In the genomic region with DNA sequence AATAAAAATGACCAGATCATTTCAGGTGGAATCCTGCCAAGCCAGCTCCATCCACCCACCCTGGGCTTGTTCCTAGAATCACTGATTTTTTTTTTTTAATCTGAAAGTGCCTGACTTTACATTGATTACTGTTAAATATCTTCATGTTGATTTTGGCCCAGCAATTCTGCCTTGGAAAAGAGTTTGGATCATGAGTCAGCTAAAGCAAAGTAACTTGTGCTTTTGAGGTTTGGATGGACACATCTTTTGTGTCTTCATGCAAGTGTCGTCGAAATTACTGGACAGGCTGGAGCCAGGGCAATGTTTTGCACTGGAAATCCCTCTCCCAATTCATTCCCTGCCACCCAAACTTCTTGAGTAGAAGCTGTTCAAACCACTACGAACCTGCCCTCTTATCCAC, we compare ENCODE assay signal across 34 cellular contexts.
DNase-seq lines count a peak whose midpoint lies in the region; ATAC-seq and TF ChIP-seq lines count a peak whose summit lies in the region.
"Had no signal": no experiment of that assay in that cellular context is flagged by ENCODE, and none has a peak within 500 bp of the region (broad histone marks: within the 10 kb centered on the region; RNA-seq: fewer than 3 reads in every experiment).

No MANE protein-coding gene starts in this region.

- no peak overlapping the region for H3K9ac ChIP-seq in mammary epithelial cell (ENCODE audit: insufficient read depth, low read length)
- H3K9ac ChIP-seq: BLaER1 treated with 17β-estradiol and CSF1 and Interleukin-3, amounts not matched to agents 10 nM and 100 nM had no signal

- H3K9me3 Mint-ChIP-seq in MCF 10A (ENCODE audit: unreplicated experiment), result no peaks in the 10 kb centered on the region
- H3K9me3 Mint-ChIP-seq in natural killer cell treated with Interleukin-12 subunit alpha and Interleukin-12 subunit beta and Interleukin-15 and Interleukin-18, amount 100 ng/mL, for 72 hours, result no peaks in the 10 kb centered on the region
- H3K9me3 Mint-ChIP-seq in naive thymus-derived CD4-positive, alpha-beta T cell, result no peaks in the 10 kb centered on the region
- H3K9me3 Mint-ChIP-seq in activated naive CD8-positive, alpha-beta T cell treated with anti-CD3 and anti-CD28 coated beads for 36 hours, result no peaks in the 10 kb centered on the region
- H3K9me3 Mint-ChIP-seq: activated CD4-positive, alpha-beta T cell treated with anti-CD3 and anti-CD28 coated beads, Interleukin-2, amount 10 ng/mL, durations not matched to agents 24 days and 14 days; effector memory CD8-positive, alpha-beta T cell; naive B cell; stimulated activated naive CD8-positive, alpha-beta T cell treated with anti-CD3 and anti-CD28 coated beads, Interleukin-15, Interleukin-2, amounts not matched to agents 100 ng/mL and 50 ng/mL, for 24 hours had no signal

- no peaks in the 10 kb centered on the region for H3K36me3 Mint-ChIP-seq in MCF 10A (ENCODE audit: insufficient read depth, unreplicated experiment)
- no peaks in the 10 kb centered on the region for H3K36me3 Mint-ChIP-seq in natural killer cell treated with Interleukin-12 subunit alpha and Interleukin-12 subunit beta and Interleukin-15 and Interleukin-18, amount 100 ng/mL, for 72 hours
- no peaks in the 10 kb centered on the region for H3K36me3 Mint-ChIP-seq in naive thymus-derived CD4-positive, alpha-beta T cell
- H3K36me3 Mint-ChIP-seq in activated naive CD8-positive, alpha-beta T cell treated with anti-CD3 and anti-CD28 coated beads for 36 hours, result no peaks in the 10 kb centered on the region
- H3K36me3 Mint-ChIP-seq: mesothelial cell of epicardium, naive B cell had no signal

- no peaks in the 10 kb centered on the region for H3K4me1 Mint-ChIP-seq in MCF 10A (ENCODE audit: insufficient read depth, unreplicated experiment)
- H3K4me1 Mint-ChIP-seq in natural killer cell treated with Interleukin-12 subunit alpha and Interleukin-12 subunit beta and Interleukin-15 and Interleukin-18, amount 100 ng/mL, for 72 hours (ENCODE audit: low read depth in 2 of 2), result no peaks in the 10 kb centered on the region
- H3K4me1 Mint-ChIP-seq in naive thymus-derived CD4-positive, alpha-beta T cell, result no peaks in the 10 kb centered on the region
- no peaks in the 10 kb centered on the region for H3K4me1 Mint-ChIP-seq in activated naive CD8-positive, alpha-beta T cell treated with anti-CD3 and anti-CD28 coated beads for 36 hours
- H3K4me1 Mint-ChIP-seq: activated CD4-positive, alpha-beta T cell treated with anti-CD3 and anti-CD28 coated beads, Interleukin-2, amount 10 ng/mL, durations not matched to agents 24 days and 14 days; mesothelial cell of epicardium; naive B cell had no signal

- 49% methylated on average over 3 of the region's 3 CpGs for WGBS in mammary epithelial cell (ENCODE audit: low coverage, missing lambda C conversion rate)

- BruUV-seq in MCF 10A (replicated peaks; lab: Mats Ljungman, UMichigan) (no TSS peak), mammary epithelial cell (replicated peaks; lab: Mats Ljungman, UMichigan) (no TSS peak)

- dilution Hi-C loops in mammary epithelial cell (cut with HindIII; ENCODE audit: low sequenced_read_pairs), result loop anchor here (5.0 kb wide), 1 partner anchor 38 kb away; no protein-coding TSS in a partner anchor

- H3K4me1 ChIP-seq in mammary epithelial cell (ENCODE audit: insufficient read depth, low read length), result peaks cover under 1% of the 10 kb centered on the region
- H3K4me1 ChIP-seq in naive thymus-derived CD4-positive, alpha-beta T cell (ENCODE audit: control insufficient read depth in 2 of 2, insufficient read depth in 2 of 2, low read length in 2 of 2), result no peaks in the 10 kb centered on the region
- H3K4me1 ChIP-seq: BLaER1 treated with 17β-estradiol and CSF1 and Interleukin-3, amounts not matched to agents 10 nM and 100 nM had no signal

- H3K4me3 ChIP-seq in mammary epithelial cell (replicated peaks in 1 of 3; ENCODE audit: insufficient read depth in 1 of 3, low read depth in 2 of 3, low read length in 3 of 3), result no peak overlapping the region
- no peak overlapping the region for H3K4me3 ChIP-seq in astrocyte of the cerebellum (ENCODE audit: low read depth, low read length)
- H3K4me3 ChIP-seq in naive thymus-derived CD4-positive, alpha-beta T cell (ENCODE audit: low read length), result no peak overlapping the region
- H3K4me3 ChIP-seq: BLaER1 treated with 17β-estradiol and CSF1 and Interleukin-3, amounts not matched to agents 10 nM and 100 nM; cardiac muscle cell; coronary artery; left ventricle myocardium inferior; tibial artery had no signal

- H3K27me3 ChIP-seq in mammary epithelial cell (ENCODE audit: insufficient read depth, low read length), result no peaks in the 10 kb centered on the region
- H3K27me3 ChIP-seq in naive thymus-derived CD4-positive, alpha-beta T cell (ENCODE audit: control insufficient read depth in 2 of 2, insufficient read depth in 2 of 2, low read length in 2 of 2), result no peaks in the 10 kb centered on the region
- H3K27me3 ChIP-seq: BLaER1 treated with 17β-estradiol and CSF1 and Interleukin-3, amounts not matched to agents 10 nM and 100 nM; cardiac muscle cell had no signal

- DNase-seq in MCF 10A (ENCODE audit: unreplicated experiment) (peak; percentile 39), mammary epithelial cell (no peak), astrocyte of the cerebellum (ENCODE audit: low read depth) (peak; percentile 44), fibroblast of peridontal ligament (ENCODE audit: extremely low read depth) (peak; percentile 56)
- DNase-seq in natural killer cell treated with Interleukin-12 subunit alpha and Interleukin-12 subunit beta and Interleukin-15 and Interleukin-18, amount 100 ng/mL, for 72 hours (ENCODE audit: low spot score), result no peak
- DNase-seq in naive thymus-derived CD4-positive, alpha-beta T cell, result no peak
- DNase-seq in activated naive CD8-positive, alpha-beta T cell treated with anti-CD3 and anti-CD28 coated beads for 36 hours, result no peak
- DNase-seq: 8988T; activated CD4-positive, alpha-beta T cell treated with anti-CD3 and anti-CD28 coated beads, Interleukin-2, amount 10 ng/mL, durations not matched to agents 24 days and 14 days; activated T-cell treated with anti-CD3 and anti-CD28 coated beads, Interleukin-2, amount 50 U/mL, for 48 hours; COR-L47; DMS53; effector memory CD8-positive, alpha-beta T cell; erythroblast; left ventricle myocardium inferior; naive B cell; NCI-H1092; NCI-H1694 treated with DMSO at 0.1 percent for 48 hours; NCI-H2171; NCI-H524 treated with DMSO at 0.1 percent for 48 hours; NK-92 treated with Interleukin-12 subunit alpha and Interleukin-12 subunit beta, amount 100 ng/mL, for 24 hours; SHP77 treated with DMSO at 0.1 percent for 48 hours; small intestine; SW 1271; T-helper 9 cell; tibial artery; WERI-Rb-1 had no signal

- no peak overlapping the region for H3K4me3 Mint-ChIP-seq in MCF 10A (ENCODE audit: unreplicated experiment)
- no peak overlapping the region for H3K4me3 Mint-ChIP-seq in natural killer cell treated with Interleukin-12 subunit alpha and Interleukin-12 subunit beta and Interleukin-15 and Interleukin-18, amount 100 ng/mL, for 72 hours
- H3K4me3 Mint-ChIP-seq in naive thymus-derived CD4-positive, alpha-beta T cell, result no peak overlapping the region
- H3K4me3 Mint-ChIP-seq in activated naive CD8-positive, alpha-beta T cell treated with anti-CD3 and anti-CD28 coated beads for 36 hours, result no peak overlapping the region
- H3K4me3 Mint-ChIP-seq: activated CD4-positive, alpha-beta T cell treated with anti-CD3 and anti-CD28 coated beads, Interleukin-2, amount 10 ng/mL, durations not matched to agents 24 days and 14 days; effector memory CD8-positive, alpha-beta T cell; mesothelial cell of epicardium; naive B cell; stimulated activated naive CD8-positive, alpha-beta T cell treated with anti-CD3 and anti-CD28 coated beads, Interleukin-15, Interleukin-2, amounts not matched to agents 100 ng/mL and 50 ng/mL, for 24 hours had no signal

- no peaks in the 10 kb centered on the region for H3K9me3 ChIP-seq in mammary epithelial cell (replicated peaks; ENCODE audit: insufficient read depth, low read length)
- no peaks in the 10 kb centered on the region for H3K9me3 ChIP-seq in naive thymus-derived CD4-positive, alpha-beta T cell (ENCODE audit: control insufficient read depth in 2 of 3, low read length in 3 of 3)
- H3K9me3 ChIP-seq: tibial artery had no signal

- no peak overlapping the region for H2AFZ ChIP-seq in mammary epithelial cell (ENCODE audit: low read depth, low read length)

- POLR2A ChIA-PET in MCF 10A (lab: Yijun Ruan, JAX), result no interaction called here
- POLR2A ChIA-PET in naive thymus-derived CD4-positive, alpha-beta T cell (lab: Charles Lee), result no interaction called here

- intact Hi-C loops in MCF 10A (cut with micrococcal nuclease), result no loop called here
- intact Hi-C loops in mammary epithelial cell (cut with micrococcal nuclease), result no loop called here
- intact Hi-C loops in naive thymus-derived CD4-positive, alpha-beta T cell (cut with micrococcal nuclease), result no loop called here

- H3K27ac ChIP-seq in mammary epithelial cell (ENCODE audit: insufficient read depth, low read depth, low read length), result no peak overlapping the region
- no peak overlapping the region for H3K27ac ChIP-seq in naive thymus-derived CD4-positive, alpha-beta T cell (ENCODE audit: low read depth, low read length)
- H3K27ac ChIP-seq: BLaER1 treated with 17β-estradiol and CSF1 and Interleukin-3, amounts not matched to agents 10 nM and 100 nM; cardiac muscle cell; coronary artery; HL-60; left ventricle myocardium inferior; tibial artery; WERI-Rb-1 had no signal

- H3K27ac Mint-ChIP-seq in MCF 10A (ENCODE audit: low read depth, unreplicated experiment), result no peak overlapping the region
- H3K27ac Mint-ChIP-seq in natural killer cell treated with Interleukin-12 subunit alpha and Interleukin-12 subunit beta and Interleukin-15 and Interleukin-18, amount 100 ng/mL, for 72 hours, result no peak overlapping the region
- no peak overlapping the region for H3K27ac Mint-ChIP-seq in naive thymus-derived CD4-positive, alpha-beta T cell
- H3K27ac Mint-ChIP-seq in activated naive CD8-positive, alpha-beta T cell treated with anti-CD3 and anti-CD28 coated beads for 36 hours, result no peak overlapping the region
- H3K27ac Mint-ChIP-seq: activated CD4-positive, alpha-beta T cell treated with anti-CD3 and anti-CD28 coated beads, Interleukin-2, amount 10 ng/mL, durations not matched to agents 24 days and 14 days; effector memory CD8-positive, alpha-beta T cell; mesothelial cell of epicardium; naive B cell; stimulated activated naive CD8-positive, alpha-beta T cell treated with anti-CD3 and anti-CD28 coated beads, Interleukin-15, Interleukin-2, amounts not matched to agents 100 ng/mL and 50 ng/mL, for 24 hours had no signal

- H4K20me1 ChIP-seq in mammary epithelial cell (ENCODE audit: insufficient read depth, low read length), result no peaks in the 10 kb centered on the region
- H4K20me1 ChIP-seq: BLaER1 treated with 17β-estradiol and CSF1 and Interleukin-3, amounts not matched to agents 10 nM and 100 nM had no signal

- H3K27me3 Mint-ChIP-seq in MCF 10A (ENCODE audit: insufficient read depth, unreplicated experiment), result peaks cover 31% of the 10 kb centered on the region
- peaks cover 5 to 6% of the 10 kb centered on the region in 2 donors for H3K27me3 Mint-ChIP-seq in natural killer cell treated with Interleukin-12 subunit alpha and Interleukin-12 subunit beta and Interleukin-15 and Interleukin-18, amount 100 ng/mL, for 72 hours
- peaks cover 0 to 17% (median 9%) of the 10 kb centered on the region in 5 donors for H3K27me3 Mint-ChIP-seq in naive thymus-derived CD4-positive, alpha-beta T cell
- H3K27me3 Mint-ChIP-seq in activated naive CD8-positive, alpha-beta T cell treated with anti-CD3 and anti-CD28 coated beads for 36 hours, result peaks cover 2% of the 10 kb centered on the region
- H3K27me3 Mint-ChIP-seq: activated CD4-positive, alpha-beta T cell treated with anti-CD3 and anti-CD28 coated beads, Interleukin-2, amount 10 ng/mL, durations not matched to agents 24 days and 14 days; stimulated activated naive CD8-positive, alpha-beta T cell treated with anti-CD3 and anti-CD28 coated beads, Interleukin-15, Interleukin-2, amounts not matched to agents 100 ng/mL and 50 ng/mL, for 24 hours had no signal

- in situ Hi-C loops in mammary epithelial cell (cut with MboI; ENCODE audit: low sequenced_read_pairs in 2 of 2) (no loop called here), astrocyte of the cerebellum (cut with HindIII; ENCODE audit: low sequenced_read_pairs) (no loop called here)

- CTCF ChIA-PET in MCF 10A (lab: Yijun Ruan, JAX), result interaction anchor here (0.6 to 1.0 kb wide), 2 partner anchors 21 to 44 kb away, joined by 3 to 4 read pairs; no protein-coding TSS in a partner anchor
- CTCF ChIA-PET in mammary epithelial cell (lab: Charles Lee; ENCODE audit: low non-redundant PET), result no interaction called here
- CTCF ChIA-PET in naive thymus-derived CD4-positive, alpha-beta T cell (lab: Charles Lee), result no interaction called here

- no peak for ATAC-seq in natural killer cell treated with Interleukin-12 subunit alpha and Interleukin-12 subunit beta and Interleukin-15 and Interleukin-18, amount 100 ng/mL, for 72 hours
- ATAC-seq in HG02885 (IDR thresholded peaks at IDR 0.05; ENCODE audit: poor library complexity, unreplicated experiment), result no peak
- no peak for ATAC-seq in naive thymus-derived CD4-positive, alpha-beta T cell
- ATAC-seq: effector memory CD8-positive, alpha-beta T cell had no signal

- TF ChIP-seq CTCF in MCF 10A (IDR thresholded peaks at IDR 0.05; ENCODE audit: unreplicated experiment) (no peak), mammary epithelial cell (conservative IDR thresholded peaks at IDR 0.05 in 1 of 2, IDR thresholded peaks at IDR 0.05 in 1 of 2; ENCODE audit: extremely low read depth in 1 of 2, insufficient read depth in 1 of 2, low read depth in 1 of 2, low read length in 2 of 2) (no peak), astrocyte of the cerebellum (IDR thresholded peaks at IDR 0.05; ENCODE audit: low read depth, low read length, missing control alignments) (no peak)

- no peaks in the 10 kb centered on the region for H3K79me2 ChIP-seq in mammary epithelial cell (ENCODE audit: insufficient read depth, low read length)

- H3K4me2 ChIP-seq in mammary epithelial cell (ENCODE audit: insufficient read depth, low read depth, low read length), result no peak overlapping the region
- H3K4me2 ChIP-seq: BLaER1 treated with 17β-estradiol and CSF1 and Interleukin-3, amounts not matched to agents 10 nM and 100 nM had no signal

- no peaks in the 10 kb centered on the region for H3K36me3 ChIP-seq in mammary epithelial cell (ENCODE audit: insufficient read depth, low read length)
- H3K36me3 ChIP-seq in naive thymus-derived CD4-positive, alpha-beta T cell (ENCODE audit: control insufficient read depth in 2 of 3, insufficient read depth in 3 of 3, low read length in 3 of 3), result no peaks in the 10 kb centered on the region
- H3K36me3 ChIP-seq: BLaER1 treated with 17β-estradiol and CSF1 and Interleukin-3, amounts not matched to agents 10 nM and 100 nM; cardiac muscle cell; left ventricle myocardium inferior; tibial artery; WERI-Rb-1 had no signal

Comparison
In these comparisons a context has a peak if more than half of its experiments do, and no peak if none do; other contexts are left out.
1. DNase-seq: peak in MCF 10A (single experiment), astrocyte of the cerebellum (single experiment) and fibroblast of peridontal ligament (single experiment); none in mammary epithelial cell (single experiment), natural killer cell treated with Interleukin-12 subunit alpha and Interleukin-12 subunit beta and Interleukin-15 and Interleukin-18, amount 100 ng/mL, for 72 hours (single experiment), naive thymus-derived CD4-positive, alpha-beta T cell (0 of 9) and activated naive CD8-positive, alpha-beta T cell treated with anti-CD3 and anti-CD28 coated beads for 36 hours (single experiment).